Comparison of ENCODE assay signal across 34 cellular contexts in the genomic region with DNA sequence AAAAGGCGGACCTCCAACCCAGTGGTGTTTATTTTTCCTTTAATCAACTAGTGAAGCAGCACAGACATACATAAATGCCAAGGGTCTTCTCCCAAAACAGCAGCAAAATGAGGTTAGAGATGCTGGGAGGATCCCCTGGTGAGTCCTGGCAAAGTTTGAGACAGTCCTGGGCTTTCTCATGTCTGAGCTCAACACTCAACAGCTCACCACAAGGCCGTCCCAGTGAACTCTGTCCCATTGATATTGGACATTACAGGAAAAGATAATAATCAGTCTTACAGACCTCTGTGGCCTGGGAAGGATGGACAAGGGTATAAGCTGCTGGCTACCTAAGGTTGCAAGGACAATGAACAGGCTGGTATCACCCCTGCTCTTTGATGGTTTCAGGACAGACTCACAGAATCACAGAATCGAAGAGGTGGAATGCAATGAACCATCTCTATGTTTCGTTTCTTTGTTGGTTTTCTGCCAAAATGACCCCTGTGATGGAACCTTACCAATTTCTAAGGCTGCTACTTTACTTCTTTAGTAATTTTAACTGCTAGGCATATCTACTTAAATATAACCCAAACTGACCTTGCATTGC.
"Had no signal": no experiment of that assay in that cellular context is flagged by ENCODE, and none has a peak within 500 bp of the region (broad histone marks: within the 10 kb centered on the region; RNA-seq: fewer than 3 reads in every experiment).

No MANE protein-coding gene starts in this region.

- H3K4me3 ChIP-seq: adrenal gland, ascending aorta, body of pancreas, breast epithelium, cardiac muscle cell had no signal

- FAIRE-seq: astrocyte, bronchial epithelial cell had no signal

- H3K27me3 ChIP-seq: adrenal gland, ascending aorta, body of pancreas, brain microvascular endothelial cell, breast epithelium, cardiac muscle cell had no signal

- H3K9me3 ChIP-seq: adrenal gland, ascending aorta, breast epithelium had no signal

- H3K4me1 ChIP-seq: adrenal gland, body of pancreas, breast epithelium had no signal

- H3K27ac ChIP-seq: adrenal gland, ascending aorta, body of pancreas, brain microvascular endothelial cell, breast epithelium, cardiac muscle cell had no signal

- DNase-seq: activated effector memory CD4-positive, alpha-beta T cell treated with anti-CD3 and anti-CD28 coated beads, Interleukin-2, amount 50 U/mL, for 16 hours; activated effector memory CD4-positive, alpha-beta T cell treated with Interleukin-2 at 50 U/mL for 16 hours; activated gamma-delta T cell; activated gamma-delta T cell treated with Interleukin-2 at 50 U/mL for 16 hours; activated naive CD4-positive, alpha-beta T cell; activated naive CD4-positive, alpha-beta T cell treated with anti-CD3 and anti-CD28 coated beads for 36 hours; activated naive CD4-positive, alpha-beta T cell treated with anti-CD3 and anti-CD28 coated beads, Interleukin-2, amount 10 ng/mL, durations not matched to agents 7 days and 5 days; activated naive CD4-positive, alpha-beta T cell treated with anti-CD3 and anti-CD28 coated beads, Interleukin-2, amount 50 U/mL, for 16 hours; activated naive CD4-positive, alpha-beta T cell treated with Interleukin-2 at 50 U/mL for 16 hours; activated naive CD8-positive, alpha-beta T cell treated with anti-CD3 and anti-CD28 coated beads for 36 hours; activated naive CD8-positive, alpha-beta T cell treated with anti-CD3 and anti-CD28 coated beads, Interleukin-2, amount 10 ng/mL, durations not matched to agents 7 days and 5 days; activated naive CD8-positive, alpha-beta T cell treated with anti-CD3 and anti-CD28 coated beads, Interleukin-2, amount 50 U/mL, for 24 hours; activated T-cell treated with anti-CD3 and anti-CD28 coated beads, Interleukin-2, amount 50 U/mL, for 1 hour; activated T-cell treated with anti-CD3 and anti-CD28 coated beads, Interleukin-2, amount 50 U/mL, for 24 hours; activated T-cell treated with anti-CD3 and anti-CD28 coated beads, Interleukin-2, amount 50 U/mL, for 4 hours; activated T-cell treated with anti-CD3 and anti-CD28 coated beads, Interleukin-2, amount 50 U/mL, for 48 hours; activated T-cell treated with anti-CD3 and anti-CD28 coated beads, Interleukin-2, amount 50 U/mL, for 72 hours; adrenal gland; amniotic stem cell; amygdala; anterior cingulate cortex; aorta; body of pancreas; brain microvascular endothelial cell; caudate nucleus; central memory CD4-positive, alpha-beta T cell; cerebellar nuclear complex had no signal

- H3K36me3 ChIP-seq: adrenal gland, ascending aorta, brain microvascular endothelial cell, breast epithelium, cardiac muscle cell had no signal

- ATAC-seq: activated naive CD4-positive, alpha-beta T cell treated with anti-CD3 and anti-CD28 coated beads, Interleukin-2, amount 50 U/mL, for 72 hours; activated naive CD8-positive, alpha-beta T cell treated with anti-CD3 and anti-CD28 coated beads, Interleukin-2, amount 50 U/mL, for 24 hours; activated T-cell treated with anti-CD3 and anti-CD28 coated beads, Interleukin-2, amount 50 U/mL, for 4 hours; activated T-cell treated with anti-CD3 and anti-CD28 coated beads, Interleukin-2, amount 50 U/mL, for 72 hours; activated T-helper 17 cell treated with anti-CD3 and anti-CD28 coated beads, Interleukin-2, amount 50 U/mL, for 72 hours; body of pancreas had no signal
